12 cellular contexts compared by ENCODE assay signal in the genomic region with DNA sequence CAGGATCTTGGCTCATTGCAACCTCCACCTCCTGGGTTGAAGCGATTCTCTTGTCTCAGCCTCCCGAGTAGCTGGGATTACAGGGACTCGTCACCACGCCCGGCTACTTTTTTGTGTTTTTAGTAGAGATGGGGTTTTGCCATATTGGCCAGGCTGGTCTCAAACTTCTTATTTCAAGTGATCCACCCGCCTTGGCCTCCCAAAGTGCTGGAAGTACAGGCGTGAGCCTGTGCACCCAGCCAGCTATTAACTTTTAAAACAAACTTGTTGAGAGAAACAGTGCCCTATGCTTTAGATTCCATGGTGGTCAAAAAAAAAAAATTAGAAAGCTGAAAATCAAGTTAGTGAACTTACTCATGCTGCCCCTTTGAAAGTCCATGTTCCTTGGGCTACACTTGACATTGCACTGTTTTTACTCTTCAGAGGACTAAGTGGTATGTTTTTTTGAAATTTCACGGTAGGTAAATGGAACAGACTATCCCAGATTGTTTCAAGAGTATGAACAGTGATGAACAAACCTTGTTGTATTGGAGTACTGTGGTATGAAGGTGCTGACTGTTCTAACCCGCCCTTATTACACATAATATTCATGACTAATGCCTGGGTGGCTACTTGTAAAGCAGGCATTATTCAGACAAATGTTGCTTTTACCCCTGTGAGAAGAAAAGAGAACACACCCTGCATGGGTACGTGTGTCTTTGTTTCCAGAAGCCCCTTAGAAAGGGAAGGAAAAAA.
DNase-seq lines count a peak whose midpoint lies in the region; TF ChIP-seq lines count a peak whose summit lies in the region.
"Had no signal": no experiment of that assay in that cellular context is flagged by ENCODE, and none has a peak within 500 bp of the region (broad histone marks: within the 10 kb centered on the region; RNA-seq: fewer than 3 reads in every experiment).

No MANE protein-coding gene starts in this region.

- no peak overlapping the region for H3K4me3 Mint-ChIP-seq in dendritic cell treated with granulocyte-macrophage colony-stimulating factor and Interleukin-4, amounts not matched to agents 40 ng/mL and 50 ng/mL, for 4 days
- no peak overlapping the region for H3K4me3 Mint-ChIP-seq in neural progenitor cell
- H3K4me3 Mint-ChIP-seq: B cell had no signal

- H3K9me3 Mint-ChIP-seq in dendritic cell treated with granulocyte-macrophage colony-stimulating factor and Interleukin-4, amounts not matched to agents 40 ng/mL and 50 ng/mL, for 4 days: no peaks in the 10 kb centered on the region
- H3K9me3 Mint-ChIP-seq in neural progenitor cell: no peaks in the 10 kb centered on the region

- TF ChIP-seq CTCF in 22Rv1 (IDR thresholded peaks at IDR 0.05) (no peak), neural progenitor cell (IDR thresholded peaks at IDR 0.05) (no peak), BE2C (IDR thresholded peaks at IDR 0.05; ENCODE audit: low read depth, low read length) (no peak)

- intact Hi-C loops in dendritic cell treated with granulocyte-macrophage colony-stimulating factor and Interleukin-4, amounts not matched to agents 40 ng/mL and 50 ng/mL, for 4 days (cut with micrococcal nuclease): no loop called here

- H3K27me3 Mint-ChIP-seq in dendritic cell treated with granulocyte-macrophage colony-stimulating factor and Interleukin-4, amounts not matched to agents 40 ng/mL and 50 ng/mL, for 4 days: no peaks in the 10 kb centered on the region
- no peaks in the 10 kb centered on the region for H3K27me3 Mint-ChIP-seq in neural progenitor cell (ENCODE audit: insufficient read depth, low read depth)
- H3K27me3 Mint-ChIP-seq: B cell had no signal

- H4K20me1 ChIP-seq in Karpas-422 (ENCODE audit: insufficient read depth, low read depth, low read length): no peaks in the 10 kb centered on the region
- peaks cover 28% of the 10 kb centered on the region for H4K20me1 ChIP-seq in neural progenitor cell (ENCODE audit: low read depth)

- peaks cover 75% of the 10 kb centered on the region for H3K4me1 ChIP-seq in Karpas-422 (ENCODE audit: low read length)
- H3K4me1 ChIP-seq in mucosa of stomach (ENCODE audit: control insufficient read depth, insufficient read depth, low read length): peaks cover 39% of the 10 kb centered on the region
- H3K4me1 ChIP-seq in neural progenitor cell: peaks cover 19% of the 10 kb centered on the region
- peaks cover 5% of the 10 kb centered on the region; the same call in 1 of the 2 replicates for H3K4me1 ChIP-seq in BE2C

- 0 out of 2 replicates have a peak overlapping the region, but pooled peaks have one; percentile 63 for H3K27ac ChIP-seq in 22Rv1
- peak overlapping the region; percentile 22; the same call in 1 of the 2 replicates for H3K27ac ChIP-seq in Karpas-422 (ENCODE audit: low read length)
- H3K27ac ChIP-seq in neural progenitor cell: no peak overlapping the region
- H3K27ac ChIP-seq: parathyroid adenoma had no signal

- DNase-seq in Karpas-422: no peak
- DNase-seq in HuH-7 (ENCODE audit: low spot score): no peak
- no peak for DNase-seq in neural progenitor cell (ENCODE audit: low spot score)
- no peak for DNase-seq in BE2C
- no peak for DNase-seq in SK-N-DZ (ENCODE audit: low spot score)
- DNase-seq: activated naive CD4-positive, alpha-beta T cell treated with anti-CD3 and anti-CD28 coated beads, Interleukin-2, amount 50 U/mL, for 16 hours; T1000 had no signal

- no peak overlapping the region for H3K4me3 ChIP-seq in Karpas-422 (ENCODE audit: low read length)
- no peak overlapping the region for H3K4me3 ChIP-seq in mucosa of stomach (ENCODE audit: low read length)
- no peak overlapping the region for H3K4me3 ChIP-seq in neural progenitor cell
- no peak overlapping the region for H3K4me3 ChIP-seq in BE2C (ENCODE audit: low read depth, low read length)

- H3K4me2 ChIP-seq in Karpas-422 (ENCODE audit: low read depth, low read length, poor library complexity, severe bottlenecking) (no peak overlapping the region), neural progenitor cell (no peak overlapping the region)

- H3K36me3 Mint-ChIP-seq in dendritic cell treated with granulocyte-macrophage colony-stimulating factor and Interleukin-4, amounts not matched to agents 40 ng/mL and 50 ng/mL, for 4 days (ENCODE audit: low read depth): peaks cover 53% of the 10 kb centered on the region
- peaks cover 15% of the 10 kb centered on the region for H3K36me3 Mint-ChIP-seq in neural progenitor cell

- no peaks in the 10 kb centered on the region for H3F3A ChIP-seq in neural progenitor cell (ENCODE audit: low read depth)

- H3K36me3 ChIP-seq in Karpas-422 (ENCODE audit: insufficient read depth, low read length) (peaks cover 18% of the 10 kb centered on the region; the same call in 1 of the 2 replicates), mucosa of stomach (ENCODE audit: control insufficient read depth, insufficient read depth, low read length) (peaks cover 4% of the 10 kb centered on the region), neural progenitor cell (no peaks in the 10 kb centered on the region), BE2C (no peaks in the 10 kb centered on the region; the same call in 1 of the 2 replicates)

- H3K9me3 ChIP-seq in Karpas-422 (ENCODE audit: low read length) (no peaks in the 10 kb centered on the region), mucosa of stomach (ENCODE audit: control insufficient read depth, low read length) (no peaks in the 10 kb centered on the region), neural progenitor cell (ENCODE audit: low read depth) (no peaks in the 10 kb centered on the region), BE2C (no peaks in the 10 kb centered on the region)

- H2AFZ ChIP-seq in Karpas-422 (ENCODE audit: low read length): no peak overlapping the region
- no peak overlapping the region for H2AFZ ChIP-seq in neural progenitor cell (replicated peaks)
- H2AFZ ChIP-seq: parathyroid adenoma had no signal

- H3K27me3 ChIP-seq in Karpas-422 (ENCODE audit: low read length): no peaks in the 10 kb centered on the region
- no peaks in the 10 kb centered on the region for H3K27me3 ChIP-seq in mucosa of stomach (ENCODE audit: control insufficient read depth, insufficient read depth, low read length)
- no peaks in the 10 kb centered on the region for H3K27me3 ChIP-seq in neural progenitor cell
- H3K27me3 ChIP-seq in BE2C: no peaks in the 10 kb centered on the region

- H3K4me1 Mint-ChIP-seq in dendritic cell treated with granulocyte-macrophage colony-stimulating factor and Interleukin-4, amounts not matched to agents 40 ng/mL and 50 ng/mL, for 4 days (ENCODE audit: low read depth): peaks cover 49% of the 10 kb centered on the region
- peaks cover 46% of the 10 kb centered on the region for H3K4me1 Mint-ChIP-seq in neural progenitor cell

- H3K79me2 ChIP-seq in Karpas-422 (ENCODE audit: low read length) (peaks cover 78% of the 10 kb centered on the region), neural progenitor cell (ENCODE audit: low read depth) (peaks cover 28% of the 10 kb centered on the region)
- H3K79me2 ChIP-seq: parathyroid adenoma had no signal

- H3K9ac ChIP-seq in Karpas-422 (ENCODE audit: low read length): no peak overlapping the region
- H3K9ac ChIP-seq in mucosa of stomach (ENCODE audit: low read length): peak overlapping the region; percentile 22
- no peak overlapping the region for H3K9ac ChIP-seq in neural progenitor cell
- H3K9ac ChIP-seq: parathyroid adenoma had no signal

- H3K27ac Mint-ChIP-seq in dendritic cell treated with granulocyte-macrophage colony-stimulating factor and Interleukin-4, amounts not matched to agents 40 ng/mL and 50 ng/mL, for 4 days: peak overlapping the region; percentile 59
- H3K27ac Mint-ChIP-seq in neural progenitor cell: no peak overlapping the region
- H3K27ac Mint-ChIP-seq: B cell had no signal

- H3K9me2 ChIP-seq in Karpas-422 (replicated peaks; ENCODE audit: insufficient read depth, low read length): no peaks in the 10 kb centered on the region
